Comparison of ENCODE assay signal across 22 cellular contexts in genomic region chr22:20636945-20637344, GRCh38.
"Had no signal": no experiment of that assay in that cellular context is flagged by ENCODE, and none has a peak within 500 bp of the region (broad histone marks: within the 10 kb centered on the region; RNA-seq: fewer than 3 reads in every experiment).

No MANE protein-coding gene starts in this region.

- H3K9ac ChIP-seq: SK-N-SH had no signal

- H3K27ac ChIP-seq: HL-60, RWPE1 had no signal

- H3K27ac Mint-ChIP-seq: IgD-negative memory B cell had no signal

- H3K36me3 ChIP-seq: MG63 had no signal

- H3K4me3 Mint-ChIP-seq: IgD-negative memory B cell had no signal

- H3K9me2 ChIP-seq: SK-N-SH had no signal

- H3K4me3 ChIP-seq: MG63 had no signal

- H3K4me2 ChIP-seq: SK-N-SH had no signal

- H3K9me3 ChIP-seq: SK-N-SH had no signal

- DNase-seq: KBM-7, MG63, NCI-H1092, NCI-H1105 treated with DMSO at 0.1 percent for 48 hours, NCI-H1417 treated with DMSO at 0.1 percent for 48 hours, NCI-H146, NCI-H1694 treated with DMSO at 0.1 percent for 48 hours, NCI-H1930, NCI-H2081, NCI-H2107, NCI-H226, NCI-H446, NCI-H510A, NCI-H524 treated with DMSO at 0.1 percent for 48 hours, NCI-H69, NCI-H774, SHP77, SK-N-SH, SW 1271 had no signal
